Comparison of ENCODE assay signal across 14 cellular contexts in the genomic region with DNA sequence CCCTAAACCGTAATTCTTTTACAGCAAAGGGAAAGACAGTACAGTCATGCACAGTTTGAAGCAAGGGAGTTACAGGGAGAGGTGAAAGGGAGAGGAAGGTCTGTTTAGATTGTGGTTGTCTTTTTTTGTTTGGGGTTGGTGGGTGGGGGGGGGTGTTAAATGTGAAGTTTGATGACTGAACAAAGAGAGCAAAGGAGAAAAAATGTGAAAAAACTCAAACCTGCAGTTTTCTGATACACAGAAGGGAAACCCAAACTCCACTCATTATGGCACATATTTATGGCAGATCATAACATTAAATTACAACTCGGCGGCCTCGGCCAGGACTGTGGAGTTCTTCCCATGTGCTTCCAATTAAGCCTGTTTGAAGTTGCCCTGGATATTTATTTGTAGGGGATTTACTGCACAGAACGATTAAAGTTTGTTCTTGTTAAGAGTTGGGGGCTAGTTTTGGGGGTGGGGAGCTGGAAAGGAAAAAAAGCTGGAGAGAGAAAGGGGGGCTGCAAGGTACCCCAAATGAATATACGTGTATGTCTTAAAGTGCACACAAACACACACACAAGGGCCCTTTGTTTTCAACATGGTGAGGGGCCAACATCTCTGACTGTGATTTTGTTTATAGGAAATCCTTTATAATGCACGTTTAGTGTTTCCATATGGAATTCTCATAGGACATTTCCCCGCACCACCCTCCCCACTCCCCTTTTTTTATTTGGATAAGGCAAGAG. TPM values are rescaled to one million over a fixed set of nuclear protein-coding genes. Genes with fewer than 3 reads are reported as not detected.
DNase-seq lines count a peak whose midpoint lies in the region; ATAC-seq, FAIRE-seq and TF ChIP-seq lines count a peak whose summit lies in the region.
"Had no signal": no experiment of that assay in that cellular context is flagged by ENCODE, and none has a peak within 500 bp of the region (broad histone marks: within the 10 kb centered on the region; RNA-seq: fewer than 3 reads in every experiment).

No MANE protein-coding gene starts in this region.

- H4K8ac ChIP-seq in mesendoderm (ENCODE audit: low read depth, low read length): no peak overlapping the region

- no peak overlapping the region for H2BK5ac ChIP-seq in mesendoderm (ENCODE audit: low read length)

- H3K27me3 ChIP-seq in left ventricle myocardium inferior (ENCODE audit: low read depth): no peaks in the 10 kb centered on the region
- H3K27me3 ChIP-seq in astrocyte (ENCODE audit: insufficient read depth, low read length): no peaks in the 10 kb centered on the region
- no peaks in the 10 kb centered on the region for H3K27me3 ChIP-seq in mesendoderm (ENCODE audit: insufficient read depth, low read length, poor library complexity)
- no peaks in the 10 kb centered on the region for H3K27me3 ChIP-seq in uterus
- H3K27me3 ChIP-seq: Peyer's patch had no signal

- H3K27ac ChIP-seq in left ventricle myocardium inferior (replicated peaks): peak overlapping the region; percentile 84
- H3K27ac ChIP-seq in astrocyte (ENCODE audit: low read depth, low read length): peak overlapping the region; percentile 75
- no peak overlapping the region for H3K27ac ChIP-seq in mesendoderm (ENCODE audit: low read depth, low read length)
- peak overlapping the region; percentile 73 to 83 for H3K27ac ChIP-seq in uterus

- no peak overlapping the region for H3K56ac ChIP-seq in mesendoderm (ENCODE audit: low read length)

- H4K5ac ChIP-seq in mesendoderm (ENCODE audit: low read length): no peak overlapping the region

- H3K4me2 ChIP-seq in astrocyte (ENCODE audit: low read length): peak overlapping the region; percentile 74
- H3K4me2 ChIP-seq in mesendoderm (ENCODE audit: low read length): no peak overlapping the region

- no CpG with 5 or more reads among the region's 8 CpGs for WGBS in mesendoderm (ENCODE audit: extremely low coverage, insufficient coverage, low lambda C conversion rate)

- H3K4me3 ChIP-seq in left ventricle myocardium inferior (no peak overlapping the region), astrocyte (ENCODE audit: insufficient read depth, low read depth, low read length) (peak overlapping the region; percentile 7), mesendoderm (ENCODE audit: low read length) (no peak overlapping the region), uterus (no peak overlapping the region), mucosa of descending colon (no peak overlapping the region)
- H3K4me3 ChIP-seq: Peyer's patch had no signal

- no peak overlapping the region for H3K27ac Mint-ChIP-seq in astrocyte (ENCODE audit: unreplicated experiment)
- H3K27ac Mint-ChIP-seq: activated B cell treated with CpG ODN at 0.5 μM for 24 hours had no signal

- peaks cover 21% of the 10 kb centered on the region for H3K4me1 ChIP-seq in left ventricle myocardium inferior
- peaks cover 28% of the 10 kb centered on the region for H3K4me1 ChIP-seq in astrocyte (ENCODE audit: insufficient read depth, low read length)
- peaks cover 7% of the 10 kb centered on the region for H3K4me1 ChIP-seq in mesendoderm (ENCODE audit: control insufficient read depth, low read depth, low read length)
- peaks cover 0 to 7% of the 10 kb centered on the region in 2 donors for H3K4me1 ChIP-seq in uterus
- H3K4me1 ChIP-seq in mucosa of descending colon (ENCODE audit: low read depth): peaks cover 7% of the 10 kb centered on the region

- no peaks in the 10 kb centered on the region for H3K79me1 ChIP-seq in mesendoderm (ENCODE audit: low read length)

- intact Hi-C loops in left ventricle myocardium inferior (cut with micrococcal nuclease) (no loop called here), Right ventricle myocardium superior (cut with DNase I) (no loop called here), uterus (cut with DNase I; ENCODE audit: low total_unique reads) (no loop called here), mucosa of descending colon (cut with DNase I, micrococcal nuclease) (no loop called here)

- peaks cover 5% of the 10 kb centered on the region for H3K9me3 Mint-ChIP-seq in astrocyte (ENCODE audit: unreplicated experiment)
- H3K9me3 Mint-ChIP-seq: activated B cell treated with CpG ODN at 0.5 μM for 24 hours had no signal

- TF ChIP-seq CTCF in left ventricle myocardium inferior (IDR thresholded peaks at IDR 0.05; ENCODE audit: borderline replicate concordance) (no peak), astrocyte (IDR thresholded peaks at IDR 0.05; ENCODE audit: insufficient read depth, low read depth, low read length) (no peak), uterus (IDR thresholded peaks at IDR 0.05) (no peak), mucosa of descending colon (IDR thresholded peaks at IDR 0.05) (no peak)

- H2AFZ ChIP-seq in astrocyte (ENCODE audit: low read depth, low read length): peak overlapping the region; percentile 20

- no peak overlapping the region for H2AK5ac ChIP-seq in mesendoderm (ENCODE audit: low read length)

- H3K4ac ChIP-seq in mesendoderm (ENCODE audit: low read depth, low read length): peak overlapping the region; percentile 62

- H3K9me3 ChIP-seq in left ventricle myocardium inferior (replicated peaks) (peaks cover 7% of the 10 kb centered on the region), astrocyte (ENCODE audit: insufficient read depth, low read depth, low read length) (no peaks in the 10 kb centered on the region), uterus (no peaks in the 10 kb centered on the region), mucosa of descending colon (no peaks in the 10 kb centered on the region)
- H3K9me3 ChIP-seq: Peyer's patch had no signal

- DNase-seq in left ventricle myocardium inferior (no peak), Right ventricle myocardium superior (no peak), astrocyte (ENCODE audit: low read depth) (peak; percentile 48), mesendoderm (no peak), uterus (peak; percentile 61 to 73), SKM-1 (lab: John Stamatoyannopoulos, UW; ENCODE audit: unreplicated experiment) (no peak), mucosa of descending colon (no peak)
- DNase-seq: ACHN, activated B cell treated with CpG ODN at 0.5 μM for 24 hours, caudate nucleus, Peyer's patch had no signal

- no peaks in the 10 kb centered on the region for H4K20me1 ChIP-seq in astrocyte (ENCODE audit: insufficient read depth, low read length)

- no peak overlapping the region for H2BK120ac ChIP-seq in mesendoderm (ENCODE audit: low read depth, low read length)

- H3K23ac ChIP-seq in mesendoderm (ENCODE audit: low read length): no peak overlapping the region

- peaks cover 2% of the 10 kb centered on the region for H3K27me3 Mint-ChIP-seq in astrocyte (ENCODE audit: low read depth, unreplicated experiment)

- no peak for TF ChIP-seq POLR2A in uterus (IDR thresholded peaks at IDR 0.05)

- H2BK15ac ChIP-seq in mesendoderm (replicated peaks; ENCODE audit: low read depth): no peak overlapping the region

- no peak overlapping the region for H3K4me3 Mint-ChIP-seq in astrocyte (ENCODE audit: unreplicated experiment)
- H3K4me3 Mint-ChIP-seq: activated B cell treated with CpG ODN at 0.5 μM for 24 hours had no signal

- ATAC-seq in Right ventricle myocardium superior (ENCODE audit: poor library complexity) (no peak), mucosa of descending colon (no peak), GM18519 (IDR thresholded peaks at IDR 0.05; ENCODE audit: low FRiP score, unreplicated experiment) (no peak)

- H3K79me2 ChIP-seq in astrocyte (ENCODE audit: insufficient read depth, low read length) (no peaks in the 10 kb centered on the region), mesendoderm (ENCODE audit: control insufficient read depth, insufficient read depth, low read length) (no peaks in the 10 kb centered on the region)

- peak overlapping the region; percentile 54 for H3K9ac ChIP-seq in astrocyte (ENCODE audit: low read length)
- H3K9ac ChIP-seq in mesendoderm (ENCODE audit: low read length): no peak overlapping the region

- H3K36me3 ChIP-seq in left ventricle myocardium inferior (no peaks in the 10 kb centered on the region), astrocyte (ENCODE audit: insufficient read depth, low read length) (no peaks in the 10 kb centered on the region), mesendoderm (ENCODE audit: control insufficient read depth, insufficient read depth, low read length) (no peaks in the 10 kb centered on the region), uterus (no peaks in the 10 kb centered on the region), mucosa of descending colon (ENCODE audit: low read depth) (no peaks in the 10 kb centered on the region)
- H3K36me3 ChIP-seq: Peyer's patch had no signal

- H3K4me1 Mint-ChIP-seq in astrocyte (ENCODE audit: low read depth, unreplicated experiment): peaks cover 8% of the 10 kb centered on the region
- H3K4me1 Mint-ChIP-seq: activated B cell treated with CpG ODN at 0.5 μM for 24 hours had no signal

- peak overlapping the region; percentile 34 for H3K18ac ChIP-seq in mesendoderm (ENCODE audit: low read length)

- no peaks in the 10 kb centered on the region for H3K36me3 Mint-ChIP-seq in astrocyte (ENCODE audit: low read depth, unreplicated experiment)

- FAIRE-seq in astrocyte (lab: Jason Lieb, UNC): no peak
- FAIRE-seq: G401.6 had no signal

RNA-seq across cellular contexts. Expression of a gene that starts 26.3 kb away (rescaled TPM):
- 0.05 TPM for total RNA-seq in left ventricle myocardium inferior
- total RNA-seq in Right ventricle myocardium superior: not detected
- total RNA-seq in astrocyte: not detected in 2 replicates
- polyA plus RNA-seq in mesendoderm (2013, experiment 1 of 2): 0.08 TPM
- 0.11 TPM for polyA plus RNA-seq in mesendoderm (2013, experiment 2 of 2)
- total RNA-seq in uterus: not detected
- under 1 TPM in 1 of 3 donors, not detected in 2; 0.17 TPM for total RNA-seq in mucosa of descending colon
- total RNA-seq: activated B cell treated with CpG ODN at 0.5 μM for 24 hours, lower leg skin had no signal

Comparison
In these comparisons a context has a peak if more than half of its experiments do, and no peak if none do; other contexts are left out.
1. DNase-seq: peak in astrocyte (single experiment) and uterus (2 of 2); none in left ventricle myocardium inferior (single experiment), Right ventricle myocardium superior (single experiment), mesendoderm (single experiment), SKM-1 (single experiment) and mucosa of descending colon (0 of 3).